13 cellular contexts compared by ENCODE assay signal in genomic region chr1:207820568-207821463, GRCh38.
DNase-seq lines count a peak whose midpoint lies in the region; ATAC-seq and TF ChIP-seq lines count a peak whose summit lies in the region.
"Had no signal": no experiment of that assay in that cellular context is flagged by ENCODE, and none has a peak within 500 bp of the region (broad histone marks: within the 10 kb centered on the region; RNA-seq: fewer than 3 reads in every experiment).

No MANE protein-coding gene starts in this region.

- TF ChIP-seq CTCF in natural killer cell (IDR thresholded peaks at IDR 0.05) (no peak), breast epithelium (IDR thresholded peaks at IDR 0.05) (no peak)

- H3K4me1 ChIP-seq in breast epithelium: peaks cover 30 to 58% of the 10 kb centered on the region in 2 donors

- H3K27me3 Mint-ChIP-seq in natural killer cell (ENCODE audit: low read depth in 2 of 2): peaks cover 0 to 3% of the 10 kb centered on the region in 2 donors
- no peaks in the 10 kb centered on the region for H3K27me3 Mint-ChIP-seq in natural killer cell treated with Interleukin-12 subunit alpha and Interleukin-12 subunit beta and Interleukin-15 and Interleukin-18, amount 100 ng/mL, for 72 hours
- peaks cover 0 to 6% (median 2%) of the 10 kb centered on the region in 5 donors for H3K27me3 Mint-ChIP-seq in naive thymus-derived CD8-positive, alpha-beta T cell
- H3K27me3 Mint-ChIP-seq: activated CD8-positive, alpha-beta memory T cell treated with anti-CD3 and anti-CD28 coated beads, Interleukin-2, amount 10 ng/mL, durations not matched to agents 7 days and 5 days had no signal

- no peaks in the 10 kb centered on the region for H3K36me3 ChIP-seq in breast epithelium

- H3K27ac ChIP-seq in breast epithelium: peak overlapping the region; percentile 74 to 98

- peaks cover 65 to 81% of the 10 kb centered on the region in 2 donors for H3K4me1 Mint-ChIP-seq in natural killer cell
- peaks cover 61 to 64% of the 10 kb centered on the region in 2 donors for H3K4me1 Mint-ChIP-seq in natural killer cell treated with Interleukin-12 subunit alpha and Interleukin-12 subunit beta and Interleukin-15 and Interleukin-18, amount 100 ng/mL, for 72 hours (ENCODE audit: low read depth in 2 of 2)
- peaks cover 54 to 99% (median 92%) of the 10 kb centered on the region in 4 donors for H3K4me1 Mint-ChIP-seq in naive thymus-derived CD8-positive, alpha-beta T cell

- no peak for TF ChIP-seq POLR2A in breast epithelium (IDR thresholded peaks at IDR 0.05)

- H3K27ac Mint-ChIP-seq in natural killer cell: peak overlapping the region; percentile 7 to 55
- H3K27ac Mint-ChIP-seq in natural killer cell treated with Interleukin-12 subunit alpha and Interleukin-12 subunit beta and Interleukin-15 and Interleukin-18, amount 100 ng/mL, for 72 hours: peak overlapping the region in 1 of 2 donors; percentile 48
- peak overlapping the region; percentile 42 to 100 (median 74) for H3K27ac Mint-ChIP-seq in naive thymus-derived CD8-positive, alpha-beta T cell

- ATAC-seq in natural killer cell (no peak), GM21360 (IDR thresholded peaks at IDR 0.05; ENCODE audit: unreplicated experiment) (no peak)
- no peak for ATAC-seq in natural killer cell treated with Interleukin-12 subunit alpha and Interleukin-12 subunit beta and Interleukin-15 and Interleukin-18, amount 100 ng/mL, for 72 hours
- ATAC-seq in naive thymus-derived CD8-positive, alpha-beta T cell: no peak
- ATAC-seq: activated CD8-positive, alpha-beta memory T cell treated with anti-CD3 and anti-CD28 coated beads, Interleukin-2, amount 10 ng/mL, durations not matched to agents 7 days and 5 days had no signal

- no peaks in the 10 kb centered on the region for H3K27me3 ChIP-seq in breast epithelium

- intact Hi-C loops in natural killer cell (cut with micrococcal nuclease) (loop anchor here (10.0 kb wide), 1 partner anchor 496 kb away; the partner anchor contains the start of gene CD55), breast epithelium (cut with DNase I; ENCODE audit: low total_unique reads) (no loop called here)

- DNase-seq in natural killer cell: no peak
- no peak for DNase-seq in natural killer cell treated with Interleukin-12 subunit alpha and Interleukin-12 subunit beta and Interleukin-15 and Interleukin-18, amount 100 ng/mL, for 72 hours (ENCODE audit: low spot score)
- DNase-seq in breast epithelium (ENCODE audit: low spot score in 2 of 2): no peak
- no peak for DNase-seq in naive thymus-derived CD8-positive, alpha-beta T cell
- no peak for DNase-seq in NCI-H2029 treated with DMSO at 0.1 percent for 48 hours (lab: John Stamatoyannopoulos, UW)
- no peak for DNase-seq in glomerular visceral epithelial cell (ENCODE audit: extremely low spot score)
- no peak for DNase-seq in stimulated activated CD4-positive, alpha-beta T cell treated with anti-CD3 and anti-CD28 coated beads, Interleukin-2, amount 100 ng/mL, for 24 hours
- DNase-seq: activated CD8-positive, alpha-beta memory T cell treated with anti-CD3 and anti-CD28 coated beads, Interleukin-2, amount 10 ng/mL, durations not matched to agents 7 days and 5 days; hippocampal formation; NCI-H2171 treated with DMSO at 0.1 percent for 48 hours; stimulated activated CD4-positive, alpha-beta T cell treated with anti-CD3 and anti-CD28 coated beads, Interleukin-2, amount 100 ng/mL, for 48 hours had no signal

- H3K4me3 Mint-ChIP-seq in natural killer cell: peak overlapping the region; percentile 33
- no peak overlapping the region for H3K4me3 Mint-ChIP-seq in natural killer cell treated with Interleukin-12 subunit alpha and Interleukin-12 subunit beta and Interleukin-15 and Interleukin-18, amount 100 ng/mL, for 72 hours
- H3K4me3 Mint-ChIP-seq in naive thymus-derived CD8-positive, alpha-beta T cell: peak overlapping the region; percentile 83 to 99 (median 96)
- H3K4me3 Mint-ChIP-seq: activated CD8-positive, alpha-beta memory T cell treated with anti-CD3 and anti-CD28 coated beads, Interleukin-2, amount 10 ng/mL, durations not matched to agents 7 days and 5 days; neural crest cell had no signal

- POLR2A ChIA-PET in naive thymus-derived CD8-positive, alpha-beta T cell (lab: Charles Lee): interaction anchor here (0.6 to 14.5 kb wide), 6 partner anchors 8 to 63 kb away, joined by 3 to 462 read pairs (median 15); no protein-coding TSS in a partner anchor

- no peaks in the 10 kb centered on the region for H3K9me3 ChIP-seq in breast epithelium

- peaks cover 8% of the 10 kb centered on the region for H3K36me3 Mint-ChIP-seq in natural killer cell
- H3K36me3 Mint-ChIP-seq in natural killer cell treated with Interleukin-12 subunit alpha and Interleukin-12 subunit beta and Interleukin-15 and Interleukin-18, amount 100 ng/mL, for 72 hours: peaks cover 10% of the 10 kb centered on the region
- peaks cover 10 to 57% (median 15%) of the 10 kb centered on the region in 3 donors for H3K36me3 Mint-ChIP-seq in naive thymus-derived CD8-positive, alpha-beta T cell

- H3K4me3 ChIP-seq in breast epithelium: peak overlapping the region; percentile 76 to 82 (median 81)

- H3K9me3 Mint-ChIP-seq in natural killer cell: peaks cover 2 to 3% of the 10 kb centered on the region in 2 donors
- H3K9me3 Mint-ChIP-seq in natural killer cell treated with Interleukin-12 subunit alpha and Interleukin-12 subunit beta and Interleukin-15 and Interleukin-18, amount 100 ng/mL, for 72 hours: no peaks in the 10 kb centered on the region
- H3K9me3 Mint-ChIP-seq in naive thymus-derived CD8-positive, alpha-beta T cell: peaks cover 0 to 5% (median 0%) of the 10 kb centered on the region in 9 donors
- H3K9me3 Mint-ChIP-seq: neural crest cell had no signal
